Comparison of ENCODE assay signal across 23 cellular contexts in genomic region chr6:105537981-105538578, GRCh38.
A peak's percentile ranks its signal among the peaks of the same experiment; 100 is the strongest.
DNase-seq lines count a peak whose midpoint lies in the region; ATAC-seq, FAIRE-seq and TF ChIP-seq lines count a peak whose summit lies in the region.
"Had no signal": no experiment of that assay in that cellular context is flagged by ENCODE, and none has a peak within 500 bp of the region (broad histone marks: within the 10 kb centered on the region; RNA-seq: fewer than 3 reads in every experiment).

No MANE protein-coding gene starts in this region.

- peak overlapping the region; percentile 77 for H3K27ac Mint-ChIP-seq in activated T-cell treated with anti-CD3 and anti-CD28 coated beads, Interleukin-2, amount 50 U/mL, for 72 hours
- H3K27ac Mint-ChIP-seq in nephron progenitor cell = no peak overlapping the region
- H3K27ac Mint-ChIP-seq: CD4-positive, CD25-positive, alpha-beta regulatory T cell; CD8-positive, alpha-beta memory T cell; IgD-negative memory B cell had no signal

- H3K27ac ChIP-seq in RWPE1 (peak overlapping the region; percentile 52; the same call in 1 of the 2 replicates), keratinocyte (ENCODE audit: control insufficient read depth, insufficient read depth, low read length) (peak overlapping the region; percentile 90)

- DNase-seq in activated T-cell treated with anti-CD3 and anti-CD28 coated beads, Interleukin-2, amount 50 U/mL, for 72 hours = no peak
- no peak for DNase-seq in activated T-cell treated with anti-CD3 and anti-CD28 coated beads, Interleukin-2, amount 50 U/mL, for 48 hours
- DNase-seq in RWPE1 (ENCODE audit: low spot score) = no peak
- peak; percentile 42 for DNase-seq in epithelial cell of esophagus (ENCODE audit: low read depth)
- no peak for DNase-seq in keratinocyte (ENCODE audit: low read depth, low spot score)
- DNase-seq in H7 = no peak
- DNase-seq in H4 (ENCODE audit: low spot score) = no peak
- no peak for DNase-seq in nephron progenitor cell
- DNase-seq: 8988T; BE2C; C1 segment of cervical spinal cord; CD4-positive, CD25-positive, alpha-beta regulatory T cell; CD8-positive, alpha-beta memory T cell; COR-L47; DMS 273 treated with DMSO at 0.1 percent for 48 hours; DMS53; DND-41; EL; HCEC 1CT had no signal

- H3K27me3 ChIP-seq in keratinocyte (ENCODE audit: control insufficient read depth, extremely low read depth, insufficient read depth, low read length) = no peaks in the 10 kb centered on the region
- H3K27me3 ChIP-seq in H7 (ENCODE audit: control insufficient read depth, insufficient read depth, low read length) = no peaks in the 10 kb centered on the region
- H3K27me3 ChIP-seq: BE2C had no signal

- H3K4me3 Mint-ChIP-seq in activated T-cell treated with anti-CD3 and anti-CD28 coated beads, Interleukin-2, amount 50 U/mL, for 72 hours = no peak overlapping the region
- H3K4me3 Mint-ChIP-seq in nephron progenitor cell = no peak overlapping the region
- H3K4me3 Mint-ChIP-seq: CD4-positive, CD25-positive, alpha-beta regulatory T cell; CD8-positive, alpha-beta memory T cell; IgD-negative memory B cell had no signal

- POLR2A ChIA-PET in RWPE1 (lab: Yijun Ruan, JAX; ENCODE audit: low non-redundant PET) = interaction anchor here (0.7 kb wide), 1 partner anchor 356 kb away, joined by 6 read pairs; no protein-coding TSS in a partner anchor

- dilution Hi-C loops in keratinocyte (cut with MboI; ENCODE audit: extremely low pct_ligation_motif_present, low sequenced_read_pairs) = no loop called here

- ATAC-seq in activated T-cell treated with anti-CD3 and anti-CD28 coated beads, Interleukin-2, amount 50 U/mL, for 72 hours (replicated peaks in 1 of 2) = no peak
- ATAC-seq: GM12878 had no signal

- H3K4me3 ChIP-seq in epithelial cell of esophagus (ENCODE audit: low read length) = no peak overlapping the region
- H3K4me3 ChIP-seq in keratinocyte (ENCODE audit: control insufficient read depth in 2 of 3, extremely low read depth in 1 of 3, insufficient read depth in 2 of 3, low read depth in 1 of 3, low read length in 3 of 3) = no peak overlapping the region
- no peak overlapping the region for H3K4me3 ChIP-seq in H7 (ENCODE audit: insufficient read depth, low read depth, low read length)
- H3K4me3 ChIP-seq: GM12878 had no signal

- FAIRE-seq in keratinocyte (lab: Jason Lieb, UNC) = no peak
- FAIRE-seq: GM12878, H1, HTR-8/SVneo had no signal

- no peaks in the 10 kb centered on the region for H3K9me1 ChIP-seq in keratinocyte (ENCODE audit: control insufficient read depth, extremely low read depth, insufficient read depth, low read length)

- H2AFZ ChIP-seq in keratinocyte (ENCODE audit: control insufficient read depth, low read length) = no peak overlapping the region

- CTCF ChIA-PET in RWPE1 (lab: Yijun Ruan, JAX) = no interaction called here

- no peak overlapping the region for H3K4me2 ChIP-seq in keratinocyte (ENCODE audit: control insufficient read depth, extremely low read depth, insufficient read depth, low read depth, low read length)

- H3K4me1 ChIP-seq in keratinocyte (ENCODE audit: control insufficient read depth, extremely low read depth, insufficient read depth, low read length) = peaks cover 22% of the 10 kb centered on the region
- H3K4me1 ChIP-seq: BE2C had no signal

- no peaks in the 10 kb centered on the region for H3K36me3 ChIP-seq in keratinocyte (ENCODE audit: control insufficient read depth in 2 of 2, extremely low read depth in 1 of 2, insufficient read depth in 2 of 2, low read length in 2 of 2)
- H3K36me3 ChIP-seq in H7 (replicated peaks; ENCODE audit: control insufficient read depth, insufficient read depth, low read length) = no peaks in the 10 kb centered on the region
- H3K36me3 ChIP-seq: BE2C had no signal

- H3K9me3 ChIP-seq in keratinocyte (ENCODE audit: control insufficient read depth, low read depth, low read length) = no peaks in the 10 kb centered on the region
- H3K9me3 ChIP-seq: BE2C had no signal

- TF ChIP-seq CTCF in RWPE1 (conservative IDR thresholded peaks at IDR 0.05; ENCODE audit: low read depth) = no peak
- no peak for TF ChIP-seq CTCF in epithelial cell of esophagus (IDR thresholded peaks at IDR 0.05; ENCODE audit: insufficient read depth, low read depth, low read length, missing control alignments)
- no peak for TF ChIP-seq CTCF in keratinocyte (optimal IDR thresholded peaks at IDR 0.05 in 1 of 3, IDR thresholded peaks at IDR 0.05 in 1 of 3, conservative IDR thresholded peaks at IDR 0.05 in 1 of 3; ENCODE audit: extremely low read depth in 1 of 3, insufficient read depth in 2 of 3, low read length in 3 of 3)
- TF ChIP-seq CTCF in nephron progenitor cell (IDR thresholded peaks at IDR 0.05) = no peak

- H3K4me1 Mint-ChIP-seq in activated T-cell treated with anti-CD3 and anti-CD28 coated beads, Interleukin-2, amount 50 U/mL, for 72 hours (ENCODE audit: low read depth) = no peaks in the 10 kb centered on the region
- no peaks in the 10 kb centered on the region for H3K4me1 Mint-ChIP-seq in nephron progenitor cell
- H3K4me1 Mint-ChIP-seq: CD4-positive, CD25-positive, alpha-beta regulatory T cell; CD8-positive, alpha-beta memory T cell; IgD-negative memory B cell had no signal

- no peaks in the 10 kb centered on the region for H3K79me2 ChIP-seq in keratinocyte (ENCODE audit: control insufficient read depth, insufficient read depth, low read length)

- H3K9me3 Mint-ChIP-seq in activated T-cell treated with anti-CD3 and anti-CD28 coated beads, Interleukin-2, amount 50 U/mL, for 72 hours = no peaks in the 10 kb centered on the region
- no peaks in the 10 kb centered on the region for H3K9me3 Mint-ChIP-seq in nephron progenitor cell
- H3K9me3 Mint-ChIP-seq: CD8-positive, alpha-beta memory T cell had no signal

- peaks cover 11% of the 10 kb centered on the region for H3K27me3 Mint-ChIP-seq in activated T-cell treated with anti-CD3 and anti-CD28 coated beads, Interleukin-2, amount 50 U/mL, for 72 hours (ENCODE audit: low read depth)
- no peaks in the 10 kb centered on the region for H3K27me3 Mint-ChIP-seq in nephron progenitor cell (ENCODE audit: low read depth, poor library complexity)
- H3K27me3 Mint-ChIP-seq: CD8-positive, alpha-beta memory T cell had no signal

- no peak overlapping the region for H3K9ac ChIP-seq in keratinocyte (ENCODE audit: control insufficient read depth, extremely low read depth, insufficient read depth, low read length)

- H3K36me3 Mint-ChIP-seq in activated T-cell treated with anti-CD3 and anti-CD28 coated beads, Interleukin-2, amount 50 U/mL, for 72 hours (ENCODE audit: insufficient read depth in 2 of 2) = no peaks in the 10 kb centered on the region
- no peaks in the 10 kb centered on the region for H3K36me3 Mint-ChIP-seq in nephron progenitor cell (ENCODE audit: low read depth)
- H3K36me3 Mint-ChIP-seq: CD4-positive, CD25-positive, alpha-beta regulatory T cell; CD8-positive, alpha-beta memory T cell had no signal

- H4K20me1 ChIP-seq in keratinocyte (ENCODE audit: control insufficient read depth, extremely low read depth, insufficient read depth, low read length) = no peaks in the 10 kb centered on the region
